1 cellular context compared by ENCODE assay signal in the genomic region with DNA sequence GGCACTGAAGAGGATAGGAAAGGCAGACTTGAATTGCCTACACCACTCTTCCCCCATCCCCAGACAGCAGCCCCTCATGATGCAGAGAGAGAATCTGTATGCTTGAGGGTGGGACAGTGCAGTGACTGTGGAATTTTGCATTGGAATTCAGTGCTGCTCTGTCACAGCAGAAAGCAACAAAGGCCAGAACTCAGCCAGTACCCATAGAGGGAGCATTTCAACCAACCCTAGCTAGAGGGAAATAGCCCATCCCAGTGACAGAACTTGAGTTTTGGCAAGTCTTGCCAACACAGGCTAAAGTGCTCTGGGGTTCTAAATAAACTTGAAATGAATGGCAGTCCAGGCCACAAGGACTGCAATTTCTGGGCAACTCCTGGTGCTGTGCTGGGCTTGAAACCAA.
TF ChIP-seq lines count a peak whose summit lies in the region.

No MANE protein-coding gene starts in this region.

TF ChIP-seq in IMR-90, 13 proteins besides CTCF, POLR2A, EP300 and RAD21 (continued from another document):
- TF ChIP-seq, protein P1, sequence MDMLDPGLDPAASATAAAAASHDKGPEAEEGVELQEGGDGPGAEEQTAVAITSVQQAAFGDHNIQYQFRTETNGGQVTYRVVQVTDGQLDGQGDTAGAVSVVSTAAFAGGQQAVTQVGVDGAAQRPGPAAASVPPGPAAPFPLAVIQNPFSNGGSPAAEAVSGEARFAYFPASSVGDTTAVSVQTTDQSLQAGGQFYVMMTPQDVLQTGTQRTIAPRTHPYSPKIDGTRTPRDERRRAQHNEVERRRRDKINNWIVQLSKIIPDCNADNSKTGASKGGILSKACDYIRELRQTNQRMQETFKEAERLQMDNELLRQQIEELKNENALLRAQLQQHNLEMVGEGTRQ (IDR thresholded peaks at IDR 0.05; ENCODE audit: low read depth, low read length), result no peak
- no peak for TF ChIP-seq SMC3 (IDR thresholded peaks at IDR 0.05; ENCODE audit: low read depth, low read length)
- TF ChIP-seq RCOR1 (IDR thresholded peaks at IDR 0.05; ENCODE audit: insufficient replicate concordance, low read length), result no peak
- no peak for TF ChIP-seq CEBPB (IDR thresholded peaks at IDR 0.05; ENCODE audit: low read depth, low read length)
- no peak for TF ChIP-seq FOS (IDR thresholded peaks at IDR 0.05; ENCODE audit: low read depth, low read length)
- TF ChIP-seq BHLHE40 (IDR thresholded peaks at IDR 0.05; ENCODE audit: low read depth, low read length), result no peak
- TF ChIP-seq, protein P2, sequence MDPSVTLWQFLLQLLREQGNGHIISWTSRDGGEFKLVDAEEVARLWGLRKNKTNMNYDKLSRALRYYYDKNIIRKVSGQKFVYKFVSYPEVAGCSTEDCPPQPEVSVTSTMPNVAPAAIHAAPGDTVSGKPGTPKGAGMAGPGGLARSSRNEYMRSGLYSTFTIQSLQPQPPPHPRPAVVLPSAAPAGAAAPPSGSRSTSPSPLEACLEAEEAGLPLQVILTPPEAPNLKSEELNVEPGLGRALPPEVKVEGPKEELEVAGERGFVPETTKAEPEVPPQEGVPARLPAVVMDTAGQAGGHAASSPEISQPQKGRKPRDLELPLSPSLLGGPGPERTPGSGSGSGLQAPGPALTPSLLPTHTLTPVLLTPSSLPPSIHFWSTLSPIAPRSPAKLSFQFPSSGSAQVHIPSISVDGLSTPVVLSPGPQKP (IDR thresholded peaks at IDR 0.05; ENCODE audit: borderline replicate concordance, low read depth, low read length), result no peak
